9 cellular contexts compared by ENCODE assay signal in genomic region chr17:10754109-10754508, GRCh38. TPM values are rescaled to one million over a fixed set of nuclear protein-coding genes. Genes with fewer than 3 reads are reported as not detected.
DNase-seq lines count a peak whose midpoint lies in the region; ATAC-seq, FAIRE-seq and TF ChIP-seq lines count a peak whose summit lies in the region.
"Had no signal": no experiment of that assay in that cellular context is flagged by ENCODE, and none has a peak within 500 bp of the region (broad histone marks: within the 10 kb centered on the region; RNA-seq: fewer than 3 reads in every experiment).

No MANE protein-coding gene starts in this region.

- no peaks in the 10 kb centered on the region for H3K9me2 ChIP-seq in PC-9 (ENCODE audit: insufficient read depth)

- WGBS in right cardiac atrium = 31% methylated on average over 2 of the region's 2 CpGs
- WGBS in esophagus squamous epithelium, 2 donors = 31 to 37% methylated on average over 2 of the region's 2 CpGs
- WGBS in neuronal stem cell (ENCODE audit: extremely low coverage in 2 of 2, insufficient read length in 2 of 2, insufficient replicate concordance in 1 of 2), 2 donors = no CpG with 5 or more reads among the region's 2 CpGs

- H4K91ac ChIP-seq in neuronal stem cell (ENCODE audit: low read depth, low read length, poor library complexity) = no peak overlapping the region

- TF ChIP-seq POLR2A in esophagus squamous epithelium (IDR thresholded peaks at IDR 0.05) = no peak

- no peak overlapping the region for H3K18ac ChIP-seq in neuronal stem cell (ENCODE audit: low read length)

- H3K14ac ChIP-seq in neuronal stem cell (ENCODE audit: low read length) = no peak overlapping the region

- H3K9ac ChIP-seq in neuronal stem cell (ENCODE audit: low read depth, low read length, poor library complexity) = no peak overlapping the region

- H3K4me1 ChIP-seq in right cardiac atrium (ENCODE audit: control insufficient read depth, insufficient read depth, low read length) (no peaks in the 10 kb centered on the region), PC-9 (replicated peaks; ENCODE audit: insufficient read depth) (no peaks in the 10 kb centered on the region), esophagus squamous epithelium (peaks cover 0 to 3% (median 0%) of the 10 kb centered on the region in 3 donors), neuronal stem cell (ENCODE audit: control insufficient read depth in 2 of 2, insufficient read depth in 1 of 2, low read depth in 1 of 2, low read length in 2 of 2) (peaks cover 2 to 19% of the 10 kb centered on the region in 2 donors)

- no peak overlapping the region for H3K23ac ChIP-seq in neuronal stem cell (ENCODE audit: low read depth, low read length, poor library complexity)

- no peaks in the 10 kb centered on the region for H4K20me1 ChIP-seq in PC-9 (ENCODE audit: insufficient read depth)

- H3K27ac ChIP-seq in right cardiac atrium (ENCODE audit: low read length) (no peak overlapping the region), PC-9 (no peak overlapping the region), esophagus squamous epithelium (no peak overlapping the region), neuronal stem cell (replicated peaks; ENCODE audit: low read length) (no peak overlapping the region)
- H3K27ac ChIP-seq: psoas muscle had no signal

- no peak overlapping the region for H2BK15ac ChIP-seq in neuronal stem cell (ENCODE audit: low read length)

- no TSS peak for BruUV-seq in PC-9 (replicated peaks; lab: Mats Ljungman, UMichigan)

- no peak overlapping the region for H3K4me2 ChIP-seq in PC-9
- H3K4me2 ChIP-seq in neuronal stem cell (ENCODE audit: insufficient read depth, low read length, poor library complexity, severe bottlenecking) = no peak overlapping the region

- POLR2A ChIA-PET in PC-9 (lab: Charles Lee; ENCODE audit: unreplicated experiment) = no interaction called here

- CTCF ChIA-PET in PC-9 (lab: Charles Lee) = no interaction called here

- H3K9me3 ChIP-seq in right cardiac atrium (ENCODE audit: control insufficient read depth, low read length) (no peaks in the 10 kb centered on the region), PC-9 (ENCODE audit: insufficient read depth, low read depth) (no peaks in the 10 kb centered on the region), esophagus squamous epithelium (no peaks in the 10 kb centered on the region), neuronal stem cell (replicated peaks in 1 of 2; ENCODE audit: control insufficient read depth in 2 of 2, insufficient read depth in 1 of 2, low read depth in 1 of 2, low read length in 2 of 2) (no peaks in the 10 kb centered on the region)
- H3K9me3 ChIP-seq: psoas muscle had no signal

- H2BK12ac ChIP-seq in neuronal stem cell (ENCODE audit: low read length) = no peak overlapping the region

- no peaks in the 10 kb centered on the region for H3K79me2 ChIP-seq in PC-9 (ENCODE audit: low read depth)

- intact Hi-C loops in right cardiac atrium (cut with DNase I) (no loop called here), left cardiac atrium (cut with DNase I) (no loop called here), PC-9 (cut with micrococcal nuclease; ENCODE audit: unreplicated experiment) (loop anchor here (5.0 kb wide), 1 partner anchor 93 kb away; no protein-coding TSS in a partner anchor), esophagus squamous epithelium (cut with DNase I) (no loop called here)

- H3K36me3 ChIP-seq in PC-9 (ENCODE audit: low read depth) (no peaks in the 10 kb centered on the region), esophagus squamous epithelium (no peaks in the 10 kb centered on the region), neuronal stem cell (replicated peaks in 1 of 2; ENCODE audit: control insufficient read depth in 2 of 2, insufficient read depth in 2 of 2, low read length in 2 of 2) (no peaks in the 10 kb centered on the region)

- FAIRE-seq in HTR-8/SVneo (lab: Jason Lieb, UNC) = no peak

- no peak overlapping the region for H3K4ac ChIP-seq in neuronal stem cell (ENCODE audit: low read length)

- no peaks in the 10 kb centered on the region for H3K79me1 ChIP-seq in neuronal stem cell (ENCODE audit: low read depth, low read length)

- H3K27me3 ChIP-seq in right cardiac atrium (ENCODE audit: control insufficient read depth, insufficient read depth) (no peaks in the 10 kb centered on the region), PC-9 (ENCODE audit: insufficient read depth, low read depth) (peaks cover 48% of the 10 kb centered on the region), esophagus squamous epithelium (no peaks in the 10 kb centered on the region), neuronal stem cell (ENCODE audit: control insufficient read depth in 3 of 3, insufficient read depth in 3 of 3, low read depth in 1 of 3, low read length in 3 of 3) (peaks cover 0 to 13% (median 0%) of the 10 kb centered on the region in 3 experiments)

- DNase-seq in right cardiac atrium = peak in 2 of 3 donors; percentile 59 to 62
- DNase-seq in left cardiac atrium = no peak
- DNase-seq in PC-9 = peak in 1 of 2 experiments; percentile 17
- DNase-seq in esophagus squamous epithelium (lab: John Stamatoyannopoulos, UW) = no peak
- no peak for DNase-seq in neuronal stem cell (ENCODE audit: low spot score)
- DNase-seq in HTR-8/SVneo (ENCODE audit: insufficient read length, low spot score) = no peak
- no peak for DNase-seq in SHP77 treated with DMSO at 0.1 percent for 48 hours (lab: John Stamatoyannopoulos, UW)

- H2BK120ac ChIP-seq in neuronal stem cell (ENCODE audit: low read depth, low read length) = no peak overlapping the region

- H3K4me3 ChIP-seq in right cardiac atrium (ENCODE audit: low read length) (no peak overlapping the region), PC-9 (no peak overlapping the region), esophagus squamous epithelium (no peak overlapping the region), neuronal stem cell (ENCODE audit: low read length in 2 of 2) (no peak overlapping the region)
- H3K4me3 ChIP-seq: psoas muscle had no signal

- no peak overlapping the region for H2AFZ ChIP-seq in PC-9
- no peak overlapping the region for H2AFZ ChIP-seq in neuronal stem cell (ENCODE audit: low read length)

- H2BK5ac ChIP-seq in neuronal stem cell (ENCODE audit: low read length) = no peak overlapping the region

- TF ChIP-seq CTCF in PC-9 (conservative IDR thresholded peaks at IDR 0.05) (peak; percentile 37), esophagus squamous epithelium (IDR thresholded peaks at IDR 0.05) (peak in 5 of 6 experiments; percentile 22 to 49 (median 35))

- no peak overlapping the region for H2AK5ac ChIP-seq in neuronal stem cell (ENCODE audit: low read depth, low read length)

- ATAC-seq in right cardiac atrium = no peak
- ATAC-seq in left cardiac atrium = no peak
- no peak for ATAC-seq in GM18867 (IDR thresholded peaks at IDR 0.05; ENCODE audit: unreplicated experiment)
- ATAC-seq: psoas muscle had no signal

- no peak overlapping the region for H4K8ac ChIP-seq in neuronal stem cell (ENCODE audit: low read depth, low read length)

- no peaks in the 10 kb centered on the region for H3F3A ChIP-seq in PC-9 (ENCODE audit: insufficient read depth, low read depth)

RNA-seq across cellular contexts. Expression of gene TMEM220, which starts 24.3 kb away (rescaled TPM):
- total RNA-seq in right cardiac atrium = 10 to 100 TPM in 1 of 4 donors, 1 to 10 TPM in 3; 7.7 to 15.2 (median 9.0) TPM
- 5.8 TPM for polyA plus RNA-seq in right cardiac atrium
- 1 to 10 TPM; 7.7 to 8.0 TPM for total RNA-seq in left cardiac atrium
- total RNA-seq in PC-9 (2021) = not detected in 2 replicates
- 1 to 10 TPM; 1.4 to 9.5 (median 6.3) TPM for total RNA-seq in esophagus squamous epithelium
- 0.53 TPM for polyA plus RNA-seq in neuronal stem cell (2013, experiment 1 of 2)
- polyA plus RNA-seq in neuronal stem cell (2013, experiment 2 of 2) = 0.69 TPM

RNA-seq across cellular contexts. Expression of gene TMEM238L, which starts 49.8 kb away (rescaled TPM):
- total RNA-seq in right cardiac atrium (not detected), left cardiac atrium (not detected), PC-9 (2021) (not detected in 2 replicates), esophagus squamous epithelium (1 to 10 TPM in 2 of 4 donors, under 1 TPM in 2; 0.42 to 4.8 (median 1.0) TPM)
- not detected for polyA plus RNA-seq in right cardiac atrium
- polyA plus RNA-seq in neuronal stem cell (2013, experiment 1 of 2) = not detected
- polyA plus RNA-seq in neuronal stem cell (2013, experiment 2 of 2) = not detected
- total RNA-seq: psoas muscle had no signal

RNA-seq across cellular contexts. Expression of gene ADPRM, which starts 56.7 kb away (rescaled TPM):
- 1 to 10 TPM; 4.4 to 7.8 (median 5.3) TPM for total RNA-seq in right cardiac atrium
- 4.6 TPM for polyA plus RNA-seq in right cardiac atrium
- 1 to 10 TPM; 3.7 to 5.2 TPM for total RNA-seq in left cardiac atrium
- 6.4 and 7.9 TPM in 2 replicates for total RNA-seq in PC-9 (2021)
- 10 to 100 TPM in 1 of 4 donors, 1 to 10 TPM in 3; 3.3 to 11.8 (median 4.4) TPM for total RNA-seq in esophagus squamous epithelium
- polyA plus RNA-seq in neuronal stem cell (2013, experiment 1 of 2) = 8.3 TPM
- polyA plus RNA-seq in neuronal stem cell (2013, experiment 2 of 2) = 8.5 TPM

RNA-seq across cellular contexts. Expression of gene SCO1, which starts 56.8 kb away (rescaled TPM):
- 10 to 100 TPM; 22.5 to 29.5 (median 27.8) TPM for total RNA-seq in right cardiac atrium
- 19.1 TPM for polyA plus RNA-seq in right cardiac atrium
- total RNA-seq in left cardiac atrium = 10 to 100 TPM; 26.9 to 27.1 TPM
- total RNA-seq in PC-9 (2021) = 39.6 and 59.6 TPM in 2 replicates
- total RNA-seq in esophagus squamous epithelium = 10 to 100 TPM; 15.4 to 25.6 (median 20.3) TPM
- polyA plus RNA-seq in neuronal stem cell (2013, experiment 1 of 2) = 15.6 TPM
- 14.9 TPM for polyA plus RNA-seq in neuronal stem cell (2013, experiment 2 of 2)

Comparison
In these comparisons a context has a peak if more than half of its experiments do, and no peak if none do; other contexts are left out.
1. DNase-seq: peak in right cardiac atrium (2 of 3); none in left cardiac atrium (single experiment), esophagus squamous epithelium (single experiment), neuronal stem cell (single experiment), HTR-8/SVneo (single experiment) and SHP77 treated with DMSO at 0.1 percent for 48 hours (single experiment).